In the genomic region with DNA sequence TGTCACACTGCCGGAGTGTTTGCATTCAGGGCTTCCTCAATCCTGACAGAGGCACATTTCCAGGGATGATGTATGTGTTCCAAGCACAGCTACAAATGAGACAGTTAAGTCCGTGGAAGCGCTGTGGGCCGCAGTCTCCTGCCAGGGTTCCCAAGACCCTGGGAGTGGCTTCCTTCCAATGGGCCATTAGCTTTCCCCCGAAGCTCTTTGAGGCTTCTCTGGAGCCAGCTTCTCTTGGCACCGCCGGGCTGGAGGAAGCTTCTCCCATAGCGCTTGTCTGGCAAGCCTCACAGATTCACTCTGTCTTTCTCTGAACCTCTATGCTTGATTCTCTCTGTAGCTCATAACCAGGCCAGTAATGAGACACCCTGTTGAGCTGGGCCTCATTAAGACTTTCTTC, we compare ENCODE assay signal across 16 cellular contexts.
DNase-seq lines count a peak whose midpoint lies in the region; ATAC-seq and TF ChIP-seq lines count a peak whose summit lies in the region.
"Had no signal": no experiment of that assay in that cellular context is flagged by ENCODE, and none has a peak within 500 bp of the region (broad histone marks: within the 10 kb centered on the region; RNA-seq: fewer than 3 reads in every experiment).

No MANE protein-coding gene starts in this region.

- intact Hi-C loops in dorsolateral prefrontal cortex (cut with DNase I) = loop anchor here in 1 of 2 donors (10.0 kb wide), 1 partner anchor 1408 kb away; no protein-coding TSS in a partner anchor

- peak in 52 of 58 donors; percentile 2 to 93 (median 64) for DNase-seq in anterior cingulate cortex (lab: John Stamatoyannopoulos, UW)
- DNase-seq in dorsolateral prefrontal cortex = peak in 8 of 10 donors; percentile 5 to 71 (median 38)
- DNase-seq in middle frontal gyrus (ENCODE audit: extremely low spot score, low spot score) = peak; percentile 27
- DNase-seq in superior temporal gyrus (ENCODE audit: extremely low spot score) = peak; percentile 35
- no peak for DNase-seq in NCI-H187 treated with DMSO at 0.1 percent for 48 hours (lab: John Stamatoyannopoulos, UW)
- DNase-seq in cerebellar nuclear complex (lab: John Stamatoyannopoulos, UW) = no peak
- DNase-seq: HFFc6, KG1, NCI-H1105 treated with DMSO at 0.1 percent for 48 hours, NCI-H187, NCI-H2227 treated with DMSO at 0.1 percent for 48 hours, NCI-H524, NCI-H82, OCI-M1, SHP77 had no signal

- peak overlapping the region in 4 of 59 donors; percentile 13 to 49 (median 27) for H3K27ac ChIP-seq in dorsolateral prefrontal cortex

- TF ChIP-seq CTCF in dorsolateral prefrontal cortex (IDR thresholded peaks at IDR 0.05 in 54 of 56, conservative IDR thresholded peaks at IDR 0.05 in 2 of 56; ENCODE audit: low read depth in 1 of 56, partially characterized antibody in 56 of 56) = no peak

- ATAC-seq in HG03095 (IDR thresholded peaks at IDR 0.05; ENCODE audit: unreplicated experiment) = no peak

- peaks cover 0 to 13% (median 0%) of the 10 kb centered on the region in 45 donors for H3K27me3 ChIP-seq in dorsolateral prefrontal cortex

- no peak overlapping the region for H3K4me3 ChIP-seq in dorsolateral prefrontal cortex

Comparison
In these comparisons a context has a peak if more than half of its experiments do, and no peak if none do; other contexts are left out.
1. DNase-seq: peak in anterior cingulate cortex (52 of 58), dorsolateral prefrontal cortex (8 of 10), middle frontal gyrus (single experiment) and superior temporal gyrus (single experiment); none in NCI-H187 treated with DMSO at 0.1 percent for 48 hours (single experiment) and cerebellar nuclear complex (0 of 2).